ENCODE assay signal across 2 cellular contexts in genomic region chr13:22041741-22042140, GRCh38.
TF ChIP-seq lines count a peak whose summit lies in the region.

No MANE protein-coding gene starts in this region.

TF ChIP-seq in GM23338, 12 proteins besides CTCF, POLR2A, EP300 and RAD21:
- TF ChIP-seq ZNF462 (CRISPR knock-in tag; IDR thresholded peaks at IDR 0.05) (no peak), EZH2 (IDR thresholded peaks at IDR 0.05; ENCODE audit: low read depth, unreplicated experiment) (no peak), JUNB (IDR thresholded peaks at IDR 0.05; ENCODE audit: unreplicated experiment) (no peak), NANOG (IDR thresholded peaks at IDR 0.05; ENCODE audit: borderline replicate concordance) (no peak), POLR2AphosphoS5 (IDR thresholded peaks at IDR 0.05; ENCODE audit: low read depth) (no peak), ZNF114 (CRISPR knock-in tag; IDR thresholded peaks at IDR 0.05) (no peak), ZNF331 (CRISPR knock-in tag; IDR thresholded peaks at IDR 0.05; ENCODE audit: low read depth) (no peak), CREB1 (CRISPR knock-in tag; IDR thresholded peaks at IDR 0.05; ENCODE audit: low read depth) (no peak), EZH2phosphoT487 (IDR thresholded peaks at IDR 0.05; ENCODE audit: unreplicated experiment) (no peak), STAT1 (IDR thresholded peaks at IDR 0.05; ENCODE audit: unreplicated experiment) (no peak)
- TF ChIP-seq, protein P1, sequence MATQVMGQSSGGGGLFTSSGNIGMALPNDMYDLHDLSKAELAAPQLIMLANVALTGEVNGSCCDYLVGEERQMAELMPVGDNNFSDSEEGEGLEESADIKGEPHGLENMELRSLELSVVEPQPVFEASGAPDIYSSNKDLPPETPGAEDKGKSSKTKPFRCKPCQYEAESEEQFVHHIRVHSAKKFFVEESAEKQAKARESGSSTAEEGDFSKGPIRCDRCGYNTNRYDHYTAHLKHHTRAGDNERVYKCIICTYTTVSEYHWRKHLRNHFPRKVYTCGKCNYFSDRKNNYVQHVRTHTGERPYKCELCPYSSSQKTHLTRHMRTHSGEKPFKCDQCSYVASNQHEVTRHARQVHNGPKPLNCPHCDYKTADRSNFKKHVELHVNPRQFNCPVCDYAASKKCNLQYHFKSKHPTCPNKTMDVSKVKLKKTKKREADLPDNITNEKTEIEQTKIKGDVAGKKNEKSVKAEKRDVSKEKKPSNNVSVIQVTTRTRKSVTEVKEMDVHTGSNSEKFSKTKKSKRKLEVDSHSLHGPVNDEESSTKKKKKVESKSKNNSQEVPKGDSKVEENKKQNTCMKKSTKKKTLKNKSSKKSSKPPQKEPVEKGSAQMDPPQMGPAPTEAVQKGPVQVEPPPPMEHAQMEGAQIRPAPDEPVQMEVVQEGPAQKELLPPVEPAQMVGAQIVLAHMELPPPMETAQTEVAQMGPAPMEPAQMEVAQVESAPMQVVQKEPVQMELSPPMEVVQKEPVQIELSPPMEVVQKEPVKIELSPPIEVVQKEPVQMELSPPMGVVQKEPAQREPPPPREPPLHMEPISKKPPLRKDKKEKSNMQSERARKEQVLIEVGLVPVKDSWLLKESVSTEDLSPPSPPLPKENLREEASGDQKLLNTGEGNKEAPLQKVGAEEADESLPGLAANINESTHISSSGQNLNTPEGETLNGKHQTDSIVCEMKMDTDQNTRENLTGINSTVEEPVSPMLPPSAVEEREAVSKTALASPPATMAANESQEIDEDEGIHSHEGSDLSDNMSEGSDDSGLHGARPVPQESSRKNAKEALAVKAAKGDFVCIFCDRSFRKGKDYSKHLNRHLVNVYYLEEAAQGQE (IDR thresholded peaks at IDR 0.05; ENCODE audit: unreplicated experiment), result no peak
- TF ChIP-seq, protein P2, sequence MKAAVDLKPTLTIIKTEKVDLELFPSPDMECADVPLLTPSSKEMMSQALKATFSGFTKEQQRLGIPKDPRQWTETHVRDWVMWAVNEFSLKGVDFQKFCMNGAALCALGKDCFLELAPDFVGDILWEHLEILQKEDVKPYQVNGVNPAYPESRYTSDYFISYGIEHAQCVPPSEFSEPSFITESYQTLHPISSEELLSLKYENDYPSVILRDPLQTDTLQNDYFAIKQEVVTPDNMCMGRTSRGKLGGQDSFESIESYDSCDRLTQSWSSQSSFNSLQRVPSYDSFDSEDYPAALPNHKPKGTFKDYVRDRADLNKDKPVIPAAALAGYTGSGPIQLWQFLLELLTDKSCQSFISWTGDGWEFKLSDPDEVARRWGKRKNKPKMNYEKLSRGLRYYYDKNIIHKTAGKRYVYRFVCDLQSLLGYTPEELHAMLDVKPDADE (IDR thresholded peaks at IDR 0.05), result no peak

TF ChIP-seq in SK-N-SH treated with all-trans-retinoic acid at 6 μM for 48 hours, 23 proteins besides CTCF, POLR2A, EP300 and RAD21 (continued from another document):
- TF ChIP-seq CSDC2 (CRISPR knock-in tag; IDR thresholded peaks at IDR 0.05) (no peak), TCF4 (CRISPR knock-in tag; IDR thresholded peaks at IDR 0.05; ENCODE audit: borderline replicate concordance) (no peak), PPARA (CRISPR knock-in tag; IDR thresholded peaks at IDR 0.05; ENCODE audit: borderline replicate concordance) (no peak), ZC3H10 (CRISPR knock-in tag; IDR thresholded peaks at IDR 0.05) (no peak), BACH2 (CRISPR knock-in tag; IDR thresholded peaks at IDR 0.05; ENCODE audit: borderline replicate concordance) (no peak), SNAI2 (CRISPR knock-in tag; IDR thresholded peaks at IDR 0.05) (no peak)
- TF ChIP-seq, protein P3, sequence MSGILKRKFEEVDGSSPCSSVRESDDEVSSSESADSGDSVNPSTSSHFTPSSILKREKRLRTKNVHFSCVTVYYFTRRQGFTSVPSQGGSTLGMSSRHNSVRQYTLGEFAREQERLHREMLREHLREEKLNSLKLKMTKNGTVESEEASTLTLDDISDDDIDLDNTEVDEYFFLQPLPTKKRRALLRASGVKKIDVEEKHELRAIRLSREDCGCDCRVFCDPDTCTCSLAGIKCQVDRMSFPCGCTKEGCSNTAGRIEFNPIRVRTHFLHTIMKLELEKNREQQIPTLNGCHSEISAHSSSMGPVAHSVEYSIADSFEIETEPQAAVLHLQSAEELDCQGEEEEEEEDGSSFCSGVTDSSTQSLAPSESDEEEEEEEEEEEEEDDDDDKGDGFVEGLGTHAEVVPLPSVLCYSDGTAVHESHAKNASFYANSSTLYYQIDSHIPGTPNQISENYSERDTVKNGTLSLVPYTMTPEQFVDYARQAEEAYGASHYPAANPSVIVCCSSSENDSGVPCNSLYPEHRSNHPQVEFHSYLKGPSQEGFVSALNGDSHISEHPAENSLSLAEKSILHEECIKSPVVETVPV (CRISPR knock-in tag; IDR thresholded peaks at IDR 0.05), result no peak
